ENCODE assay signal across 1 cellular context in genomic region chr15:74891469-74891868, GRCh38.
TF ChIP-seq lines count a peak whose summit lies in the region.

No MANE protein-coding gene starts in this region.

TF ChIP-seq in HepG2, 621 proteins besides CTCF, POLR2A, EP300 and RAD21 (continues in another document):
- TF ChIP-seq ZSCAN5A (CRISPR knock-in tag; IDR thresholded peaks at IDR 0.05; ENCODE audit: borderline replicate concordance) (0 out of 2 replicates have a peak, but pooled peaks have one; percentile 52), RFXANK (CRISPR knock-in tag; IDR thresholded peaks at IDR 0.05) (no peak), NAIF1 (CRISPR knock-in tag; IDR thresholded peaks at IDR 0.05; ENCODE audit: borderline replicate concordance) (no peak), ESRRA (CRISPR knock-in tag; IDR thresholded peaks at IDR 0.05; ENCODE audit: low read depth) (peak; percentile 46; the same call in 1 of the 2 replicates), ZNF407 (CRISPR knock-in tag; IDR thresholded peaks at IDR 0.05; ENCODE audit: not compliant biosample characterization) (no peak), SRF (IDR thresholded peaks at IDR 0.05; ENCODE audit: low read depth, low read length) (no peak), EHMT2 (IDR thresholded peaks at IDR 0.05; ENCODE audit: borderline replicate concordance, low read depth, low read length) (no peak), HNF1A (IDR thresholded peaks at IDR 0.05; ENCODE audit: low read depth) (no peak), HNF1A (CRISPR knock-in tag; IDR thresholded peaks at IDR 0.05; ENCODE audit: borderline replicate concordance) (no peak), REL (CRISPR knock-in tag; conservative IDR thresholded peaks at IDR 0.05) (no peak), ZBTB46 (CRISPR knock-in tag; IDR thresholded peaks at IDR 0.05; ENCODE audit: borderline replicate concordance) (no peak), NR2F6 (IDR thresholded peaks at IDR 0.05) (peak; percentile 46), NR2F6 (CRISPR knock-in tag; IDR thresholded peaks at IDR 0.05) (peak; percentile 35; the same call in 1 of the 2 replicates), ZNF674 (CRISPR knock-in tag; IDR thresholded peaks at IDR 0.05; ENCODE audit: low read depth) (no peak), ONECUT2 (CRISPR knock-in tag; IDR thresholded peaks at IDR 0.05) (no peak), NFE2L1 (CRISPR knock-in tag; IDR thresholded peaks at IDR 0.05; ENCODE audit: borderline replicate concordance) (no peak), THRA (CRISPR knock-in tag; IDR thresholded peaks at IDR 0.05; ENCODE audit: borderline replicate concordance) (no peak), CEBPB (IDR thresholded peaks at IDR 0.05; ENCODE audit: borderline replicate concordance, low read depth, low read length) (no peak), HNF4G (IDR thresholded peaks at IDR 0.05; ENCODE audit: borderline replicate concordance, low read depth, low read length) (peak; percentile 47), HNF4G (CRISPR knock-in tag; IDR thresholded peaks at IDR 0.05; ENCODE audit: borderline replicate concordance, low read depth) (no peak), TRIM24 (CRISPR knock-in tag; IDR thresholded peaks at IDR 0.05) (no peak), SIN3B (IDR thresholded peaks at IDR 0.05; ENCODE audit: low read length) (no peak), PHF20 (CRISPR knock-in tag; IDR thresholded peaks at IDR 0.05) (no peak), ZNF646 (CRISPR knock-in tag; IDR thresholded peaks at IDR 0.05) (no peak), STAG1 (CRISPR knock-in tag; IDR thresholded peaks at IDR 0.05) (no peak), TFE3 (CRISPR knock-in tag; IDR thresholded peaks at IDR 0.05) (no peak), NCOR1 (IDR thresholded peaks at IDR 0.05; ENCODE audit: borderline replicate concordance, low read length) (0 out of 2 replicates have a peak, but pooled peaks have one; percentile 28), SAP130 (CRISPR knock-in tag; IDR thresholded peaks at IDR 0.05; ENCODE audit: low read depth) (peak; percentile 29; the same call in 1 of the 2 replicates), CBX2 (IDR thresholded peaks at IDR 0.05; ENCODE audit: low read depth, low read length) (no peak), CBX2 (CRISPR knock-in tag; IDR thresholded peaks at IDR 0.05; ENCODE audit: low read depth) (no peak), HNF4A (CRISPR knock-in tag; IDR thresholded peaks at IDR 0.05) (peak; percentile 70)
